ENCODE assay signal across 3 cellular contexts in the genomic region with DNA sequence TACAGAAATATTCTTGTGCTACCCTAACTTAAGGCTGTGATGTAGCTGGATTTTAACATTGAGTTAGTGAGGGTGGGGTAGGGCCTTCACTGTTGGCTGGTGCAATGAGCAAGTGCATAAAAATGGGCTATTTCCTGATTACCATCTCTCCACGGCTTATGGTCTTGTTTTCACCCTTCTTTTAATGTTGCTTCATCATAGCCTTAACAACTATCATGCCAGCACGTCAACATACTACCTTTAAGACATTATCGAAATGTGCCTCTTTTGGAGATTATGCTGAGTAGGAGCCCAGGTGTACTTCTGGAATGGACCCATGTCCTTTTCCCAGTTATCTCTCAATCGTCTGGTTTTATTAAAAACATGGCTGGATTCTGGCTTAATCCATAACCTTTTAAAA.
TF ChIP-seq lines count a peak whose summit lies in the region.

No MANE protein-coding gene starts in this region.

TF ChIP-seq in A549, 52 proteins besides CTCF, POLR2A, EP300 and RAD21:
- no peak for TF ChIP-seq MYC (IDR thresholded peaks at IDR 0.05; ENCODE audit: borderline replicate concordance, low read length)
- TF ChIP-seq KDM1A (IDR thresholded peaks at IDR 0.05; ENCODE audit: low read depth): no peak
- TF ChIP-seq, protein P1, sequence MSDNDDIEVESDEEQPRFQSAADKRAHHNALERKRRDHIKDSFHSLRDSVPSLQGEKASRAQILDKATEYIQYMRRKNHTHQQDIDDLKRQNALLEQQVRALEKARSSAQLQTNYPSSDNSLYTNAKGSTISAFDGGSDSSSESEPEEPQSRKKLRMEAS (IDR thresholded peaks at IDR 0.05): no peak

TF ChIP-seq in IMR-90, 13 proteins besides CTCF, POLR2A, EP300 and RAD21:
- TF ChIP-seq RFX5 (IDR thresholded peaks at IDR 0.05; ENCODE audit: low read depth, low read length) (no peak), BHLHE40 (IDR thresholded peaks at IDR 0.05; ENCODE audit: low read depth, low read length) (no peak), FOS (IDR thresholded peaks at IDR 0.05; ENCODE audit: low read depth, low read length) (no peak), RCOR1 (IDR thresholded peaks at IDR 0.05; ENCODE audit: insufficient replicate concordance, low read length) (no peak), MAZ (IDR thresholded peaks at IDR 0.05; ENCODE audit: borderline replicate concordance, low read depth, low read length) (no peak), MAFK (IDR thresholded peaks at IDR 0.05; ENCODE audit: low read depth, low read length) (no peak), MXI1 (IDR thresholded peaks at IDR 0.05; ENCODE audit: borderline replicate concordance, low read depth, low read length) (no peak), NFE2L2 (IDR thresholded peaks at IDR 0.05; ENCODE audit: low read depth, low read length) (no peak), CEBPB (IDR thresholded peaks at IDR 0.05; ENCODE audit: low read depth, low read length) (no peak), USF2 (IDR thresholded peaks at IDR 0.05; ENCODE audit: low read depth, low read length) (no peak), SMC3 (IDR thresholded peaks at IDR 0.05; ENCODE audit: low read depth, low read length) (no peak), CHD1 (IDR thresholded peaks at IDR 0.05; ENCODE audit: low read depth, low read length) (no peak)
- TF ChIP-seq, protein P2, sequence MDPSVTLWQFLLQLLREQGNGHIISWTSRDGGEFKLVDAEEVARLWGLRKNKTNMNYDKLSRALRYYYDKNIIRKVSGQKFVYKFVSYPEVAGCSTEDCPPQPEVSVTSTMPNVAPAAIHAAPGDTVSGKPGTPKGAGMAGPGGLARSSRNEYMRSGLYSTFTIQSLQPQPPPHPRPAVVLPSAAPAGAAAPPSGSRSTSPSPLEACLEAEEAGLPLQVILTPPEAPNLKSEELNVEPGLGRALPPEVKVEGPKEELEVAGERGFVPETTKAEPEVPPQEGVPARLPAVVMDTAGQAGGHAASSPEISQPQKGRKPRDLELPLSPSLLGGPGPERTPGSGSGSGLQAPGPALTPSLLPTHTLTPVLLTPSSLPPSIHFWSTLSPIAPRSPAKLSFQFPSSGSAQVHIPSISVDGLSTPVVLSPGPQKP (IDR thresholded peaks at IDR 0.05; ENCODE audit: borderline replicate concordance, low read depth, low read length): no peak
TF ChIP-seq in IMR-90: peak in this region for 0.

TF ChIP-seq in H1, 55 proteins besides CTCF, POLR2A, EP300 and RAD21:
- TF ChIP-seq NANOG (IDR thresholded peaks at IDR 0.05; ENCODE audit: insufficient read depth, low read depth, low read length, poor library complexity, severe bottlenecking) (no peak), SRF (IDR thresholded peaks at IDR 0.05; ENCODE audit: low read depth, low read length) (no peak), EZH2 (IDR thresholded peaks at IDR 0.05; ENCODE audit: low read depth, low read length, severe bottlenecking) (no peak), SP2 (IDR thresholded peaks at IDR 0.05; ENCODE audit: low read length) (no peak), CBX5 (IDR thresholded peaks at IDR 0.05; ENCODE audit: low read depth, low read length) (no peak), CREB1 (IDR thresholded peaks at IDR 0.05) (no peak)
